8 cellular contexts compared by ENCODE assay signal in genomic region chr7:75878769-75879596, GRCh38. TPM values are rescaled to one million over a fixed set of nuclear protein-coding genes. Genes with fewer than 3 reads are reported as not detected.
A peak's percentile ranks its signal among the peaks of the same experiment; 100 is the strongest.
DNase-seq lines count a peak whose midpoint lies in the region; ATAC-seq, FAIRE-seq and TF ChIP-seq lines count a peak whose summit lies in the region.

RHBDD2 (plus strand) TSS chr7:75879034; CDS start chr7:75879083, 49 bp downstream.

- no peaks in the 10 kb centered on the region for H3K9me3 ChIP-seq in transverse colon

- in situ Hi-C loops in transverse colon (cut with MboI; ENCODE audit: low pct_ligation_motif_present in 1 of 4, low pct_unique_long_range_greater_than_20kb in 1 of 4, low sequenced_read_pairs in 3 of 4) = loop anchor here in 2 of 4 donors (10.0 kb wide), 2 partner anchors 116 to 136 kb away; partner anchors contain the start of gene TMEM120A (in 1 of the 2)

- TF ChIP-seq EP300 in transverse colon (IDR thresholded peaks at IDR 0.05; ENCODE audit: low read depth) = no peak

- POLR2A ChIA-PET in T-cell (lab: Charles Lee) = interaction anchor here in 1 of 2 donors (0.5 to 1.5 kb wide), 5 partner anchors 24 to 140 kb away, joined by 3 to 7 read pairs (median 4); partner anchors contain the start of gene HIP1

- H3K36me3 Mint-ChIP-seq in T-cell = peaks cover 16% of the 10 kb centered on the region

- ATAC-seq in HG02870 (IDR thresholded peaks at IDR 0.05; ENCODE audit: unreplicated experiment) (peak; percentile 94), T-cell (replicated peaks in 1 of 4) (peak; percentile 95 to 98 (median 98))

- H3K27ac ChIP-seq in adipose tissue (ENCODE audit: low read depth, low read length) = no peak within 1 kb of the TSS
- H3K27ac ChIP-seq in transverse colon = peak within 1 kb of the TSS; percentile 86 to 89 (median 87)

- DNase-seq in GM12892 (ENCODE audit: insufficient read length) = peak; percentile 99
- peak; percentile 95 for DNase-seq in NCI-H146 (lab: John Stamatoyannopoulos, UW)
- peak; percentile 87 to 98 (median 95) for DNase-seq in T-cell
- peak; percentile 98 for DNase-seq in cardiac septum (ENCODE audit: low spot score)
- DNase-seq in pons (ENCODE audit: low spot score) = peak; percentile 94
- peak; percentile 97 for DNase-seq in transverse colon

- H3K36me3 ChIP-seq in transverse colon = peaks cover 0 to 25% (median 12%) of the 10 kb centered on the region in 4 donors

- TF ChIP-seq CTCF in transverse colon (IDR thresholded peaks at IDR 0.05) = peak in 1 of 5 experiments; percentile 13

- H3K4me3 Mint-ChIP-seq in T-cell = peak within 1 kb of the TSS; percentile 96 to 99 (median 97)

- no peaks in the 10 kb centered on the region for H3K27me3 ChIP-seq in transverse colon

- FAIRE-seq in GM12892 (lab: Jason Lieb, UNC) = peak; percentile 93

- peaks cover 9 to 23% (median 19%) of the 10 kb centered on the region in 4 donors for H3K4me1 ChIP-seq in transverse colon

- H3K9me3 Mint-ChIP-seq in T-cell = no peaks in the 10 kb centered on the region

- H3K4me3 ChIP-seq in transverse colon = peak within 1 kb of the TSS; percentile 74 to 89 (median 80)

- peak; percentile 93 for TF ChIP-seq POLR2A in GM12892 (IDR thresholded peaks at IDR 0.05; ENCODE audit: low read depth, low read length)
- peak; percentile 95 for TF ChIP-seq POLR2A in transverse colon (IDR thresholded peaks at IDR 0.05)

- intact Hi-C loops in cardiac septum (cut with DNase I) (loop anchor here (2.0 to 5.0 kb wide), 2 partner anchors 36 to 88 kb away; partner anchors contain the start of gene POR), transverse colon (cut with DNase I; ENCODE audit: low total_unique reads) (loop anchor here (5.0 kb wide), 1 partner anchor 38 kb away; the partner anchor contains the start of gene POR)

- peaks cover 30 to 43% (median 40%) of the 10 kb centered on the region in 3 donors for H3K4me1 Mint-ChIP-seq in T-cell

- H3K27me3 Mint-ChIP-seq in T-cell = no peaks in the 10 kb centered on the region

- peak within 1 kb of the TSS; percentile 92 to 93 for H3K27ac Mint-ChIP-seq in T-cell

- CTCF ChIA-PET in T-cell (lab: Charles Lee) = interaction anchor here (0.6 to 1.0 kb wide), 3 partner anchors 13 to 37 kb away, joined by 3 to 5 read pairs (median 4); no protein-coding TSS in a partner anchor

- WGBS in adipose tissue, 3 donors = 0 to 1% (median 1%) methylated on average over 53 to 63 of the region's 64 CpGs
- 1% methylated on average over 62 of the region's 64 CpGs; no CpG with 5 or more reads in 1 of the 2 donors for WGBS in transverse colon (ENCODE audit: low coverage in 1 of 2), 2 donors

RNA-seq across cellular contexts. Expression of gene RHBDD2, which starts in this region (rescaled TPM):
- 10.2 TPM for polyA plus RNA-seq in GM12892 (2012; ENCODE audit: missing spikeins)
- total RNA-seq in T-cell = 100 to 1,000 TPM in 1 of 5 donors, 10 to 100 TPM in 4; 46.7 to 110 (median 59.4) TPM
- 10 to 100 TPM; 23.4 to 53.5 (median 43.4) TPM for polyA plus RNA-seq in adipose tissue
- total RNA-seq in cardiac septum = 33.6 TPM
- total RNA-seq in transverse colon = 10 to 100 TPM; 44.9 to 79.7 (median 63.7) TPM
